10 cellular contexts compared by ENCODE assay signal in genomic region chr7:117322741-117323584, GRCh38. TPM values are rescaled to one million over a fixed set of nuclear protein-coding genes. Genes with fewer than 3 reads are reported as not detected.
DNase-seq lines count a peak whose midpoint lies in the region; ATAC-seq and TF ChIP-seq lines count a peak whose summit lies in the region.
"Had no signal": no experiment of that assay in that cellular context is flagged by ENCODE, and none has a peak within 500 bp of the region (broad histone marks: within the 10 kb centered on the region; RNA-seq: fewer than 3 reads in every experiment).

Gene WNT2, minus strand, starts transcription at chr7:117323058. Its CDS starts 69 bp downstream, at chr7:117322989.

- H3K27me3 ChIP-seq in Panc1 (ENCODE audit: control insufficient read depth, insufficient read depth, low read length) (peaks cover 40% of the 10 kb centered on the region), osteoblast (ENCODE audit: insufficient read depth, low read length) (peaks cover 70% of the 10 kb centered on the region)

- H3K79me2 ChIP-seq in osteoblast (ENCODE audit: insufficient read depth, low read length), result no peaks in the 10 kb centered on the region

- in situ Hi-C loops in Panc1 (cut with HindIII; ENCODE audit: low pct_unique_long_range_greater_than_20kb, low sequenced_read_pairs), result no loop called here

- H3K9me3 ChIP-seq in Panc1 (ENCODE audit: control insufficient read depth, insufficient read depth, low read depth, low read length) (no peaks in the 10 kb centered on the region), osteoblast (ENCODE audit: low read depth, low read length) (no peaks in the 10 kb centered on the region)
- H3K9me3 ChIP-seq: mucosa of descending colon had no signal

- CTCF ChIA-PET in Calu3 (lab: Charles Lee), result interaction anchor here (0.5 kb wide), 1 partner anchor 231 kb away, joined by 4 read pairs; no protein-coding TSS in a partner anchor
- CTCF ChIA-PET in Panc1 (lab: Charles Lee), result no interaction called here

- no peaks in the 10 kb centered on the region for H3K36me3 ChIP-seq in Panc1 (ENCODE audit: control insufficient read depth, insufficient read depth, low read length)
- H3K36me3 ChIP-seq in osteoblast (ENCODE audit: insufficient read depth, low read length), result no peaks in the 10 kb centered on the region

- H3K4me2 ChIP-seq in osteoblast (ENCODE audit: insufficient read depth, low read length), result peak within 1 kb of the TSS; percentile 89

- no TSS peak for BruUV-seq in Calu3 (replicated peaks; lab: Mats Ljungman, UMichigan)
- no TSS peak for BruUV-seq in Panc1 (replicated peaks; lab: Mats Ljungman, UMichigan)

- H3K27ac ChIP-seq in Panc1 (ENCODE audit: low read length) (no peak within 1 kb of the TSS), osteoblast (ENCODE audit: low read depth, low read length) (no peak within 1 kb of the TSS)

- peaks cover 3% of the 10 kb centered on the region for H3K9me3 Mint-ChIP-seq in Calu3 (ENCODE audit: low read depth, unreplicated experiment)

- intact Hi-C loops in Calu3 (cut with micrococcal nuclease; ENCODE audit: unreplicated experiment), result no loop called here
- intact Hi-C loops in Panc1 (cut with micrococcal nuclease; ENCODE audit: unreplicated experiment), result no loop called here

- H3K4me1 ChIP-seq in Panc1 (ENCODE audit: control insufficient read depth, insufficient read depth, low read length) (peaks cover 5% of the 10 kb centered on the region), osteoblast (ENCODE audit: insufficient read depth, low read length) (peaks cover 16% of the 10 kb centered on the region)

- POLR2A ChIA-PET in Panc1 (lab: Charles Lee), result no interaction called here

- H3K27me3 Mint-ChIP-seq in Calu3 (ENCODE audit: unreplicated experiment), result peaks cover 75% of the 10 kb centered on the region

- TF ChIP-seq CTCF in Calu3 (IDR thresholded peaks at IDR 0.05; ENCODE audit: unreplicated experiment) (no peak), Panc1 (IDR thresholded peaks at IDR 0.05) (no peak), fibroblast of mammary gland (conservative IDR thresholded peaks at IDR 0.05; ENCODE audit: control insufficient read depth, insufficient read depth, low read depth, low read length) (no peak), osteoblast (IDR thresholded peaks at IDR 0.05; ENCODE audit: extremely low read depth, low read depth, low read length) (no peak)

- H3K27ac Mint-ChIP-seq in Calu3 (ENCODE audit: unreplicated experiment), result no peak within 1 kb of the TSS

- H4K20me1 ChIP-seq in osteoblast (ENCODE audit: insufficient read depth, low read length), result no peaks in the 10 kb centered on the region

- peak within 1 kb of the TSS; percentile 72 for H2AFZ ChIP-seq in osteoblast (ENCODE audit: low read length)

- H3K36me3 Mint-ChIP-seq in Calu3 (ENCODE audit: insufficient read depth, unreplicated experiment), result peaks cover 12% of the 10 kb centered on the region

- H3K4me3 ChIP-seq in Panc1 (ENCODE audit: low read depth in 2 of 2, low read length in 2 of 2), result peak within 1 kb of the TSS; percentile 35 to 46
- peak within 1 kb of the TSS; percentile 50 for H3K4me3 ChIP-seq in fibroblast of mammary gland (ENCODE audit: control insufficient read depth, low read depth, low read length)
- H3K4me3 ChIP-seq in osteoblast (ENCODE audit: insufficient read depth, low read length), result peak within 1 kb of the TSS; percentile 70
- H3K4me3 ChIP-seq: mucosa of descending colon had no signal

- DNase-seq in Calu3, result no peak
- no peak for DNase-seq in Panc1 (ENCODE audit: low read depth, low spot score)
- no peak for DNase-seq in fibroblast of mammary gland (ENCODE audit: low read depth)
- DNase-seq in osteoblast (ENCODE audit: insufficient read length, low spot score, missing footprints), result peak; percentile 57
- DNase-seq in MV-4-11 (lab: John Stamatoyannopoulos, UW), result no peak
- no peak for DNase-seq in DMS153 (lab: John Stamatoyannopoulos, UW)
- DNase-seq in GM19240 (ENCODE audit: insufficient read length, low spot score), result no peak
- DNase-seq in cerebellum (ENCODE audit: low spot score), result no peak
- DNase-seq: activated CD8-positive, alpha-beta memory T cell treated with anti-CD3 and anti-CD28 coated beads, Interleukin-2, amount 50 U/mL, for 4 hours; mucosa of descending colon had no signal

- H3K4me3 Mint-ChIP-seq in Calu3 (ENCODE audit: low read depth, unreplicated experiment), result peak within 1 kb of the TSS; percentile 72

- peak; percentile 35 for ATAC-seq in Panc1

- H3K4me1 Mint-ChIP-seq in Calu3 (ENCODE audit: low read depth, unreplicated experiment), result peaks cover 10% of the 10 kb centered on the region

RNA-seq across cellular contexts. Expression of gene WNT2, which starts in this region (rescaled TPM):
- total RNA-seq in Calu3 (2022) (not detected in 2 replicates), Panc1 (2021; ENCODE audit: unreplicated experiment) (not detected), osteoblast (under 0.01 TPM in 2 replicates), cerebellum (0.18 TPM)
- polyA plus RNA-seq in Panc1 (2012; ENCODE audit: insufficient read length), result not detected

Comparison
In these comparisons a context has a peak if more than half of its experiments do, and no peak if none do; other contexts are left out.
1. Peak in ATAC-seq and H3K4me3 ChIP-seq in Panc1; RNA of the gene not detected or under 1 TPM.
2. Peak in DNase-seq, H3K4me3 ChIP-seq and H3K4me2 ChIP-seq in osteoblast; RNA of the gene not detected or under 1 TPM.